Comparison of ENCODE assay signal across 1 cellular context in the genomic region with DNA sequence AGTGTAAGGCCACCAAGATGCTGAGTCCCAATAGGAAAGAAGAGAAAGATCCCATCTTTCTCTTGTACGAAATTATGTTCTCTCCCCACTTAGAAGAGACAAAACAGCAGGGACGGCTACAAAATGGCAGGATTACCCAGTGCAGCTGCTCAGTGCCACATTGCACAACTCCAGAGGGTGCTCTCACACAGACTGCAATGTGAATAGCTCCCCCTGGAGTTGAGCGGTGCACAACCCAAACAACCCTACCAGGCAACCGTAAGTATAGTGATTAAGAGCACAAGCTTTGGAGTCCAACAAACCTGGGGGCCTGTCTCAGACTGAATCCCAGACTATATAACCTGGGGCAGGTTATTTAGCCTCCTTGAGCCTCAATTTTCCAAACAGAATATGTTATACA.
TF ChIP-seq lines count a peak whose summit lies in the region.

No MANE protein-coding gene starts in this region.

TF ChIP-seq in HepG2, 621 proteins besides CTCF, POLR2A, EP300 and RAD21 (continued from another document and continues in another):
- TF ChIP-seq, protein P1, sequence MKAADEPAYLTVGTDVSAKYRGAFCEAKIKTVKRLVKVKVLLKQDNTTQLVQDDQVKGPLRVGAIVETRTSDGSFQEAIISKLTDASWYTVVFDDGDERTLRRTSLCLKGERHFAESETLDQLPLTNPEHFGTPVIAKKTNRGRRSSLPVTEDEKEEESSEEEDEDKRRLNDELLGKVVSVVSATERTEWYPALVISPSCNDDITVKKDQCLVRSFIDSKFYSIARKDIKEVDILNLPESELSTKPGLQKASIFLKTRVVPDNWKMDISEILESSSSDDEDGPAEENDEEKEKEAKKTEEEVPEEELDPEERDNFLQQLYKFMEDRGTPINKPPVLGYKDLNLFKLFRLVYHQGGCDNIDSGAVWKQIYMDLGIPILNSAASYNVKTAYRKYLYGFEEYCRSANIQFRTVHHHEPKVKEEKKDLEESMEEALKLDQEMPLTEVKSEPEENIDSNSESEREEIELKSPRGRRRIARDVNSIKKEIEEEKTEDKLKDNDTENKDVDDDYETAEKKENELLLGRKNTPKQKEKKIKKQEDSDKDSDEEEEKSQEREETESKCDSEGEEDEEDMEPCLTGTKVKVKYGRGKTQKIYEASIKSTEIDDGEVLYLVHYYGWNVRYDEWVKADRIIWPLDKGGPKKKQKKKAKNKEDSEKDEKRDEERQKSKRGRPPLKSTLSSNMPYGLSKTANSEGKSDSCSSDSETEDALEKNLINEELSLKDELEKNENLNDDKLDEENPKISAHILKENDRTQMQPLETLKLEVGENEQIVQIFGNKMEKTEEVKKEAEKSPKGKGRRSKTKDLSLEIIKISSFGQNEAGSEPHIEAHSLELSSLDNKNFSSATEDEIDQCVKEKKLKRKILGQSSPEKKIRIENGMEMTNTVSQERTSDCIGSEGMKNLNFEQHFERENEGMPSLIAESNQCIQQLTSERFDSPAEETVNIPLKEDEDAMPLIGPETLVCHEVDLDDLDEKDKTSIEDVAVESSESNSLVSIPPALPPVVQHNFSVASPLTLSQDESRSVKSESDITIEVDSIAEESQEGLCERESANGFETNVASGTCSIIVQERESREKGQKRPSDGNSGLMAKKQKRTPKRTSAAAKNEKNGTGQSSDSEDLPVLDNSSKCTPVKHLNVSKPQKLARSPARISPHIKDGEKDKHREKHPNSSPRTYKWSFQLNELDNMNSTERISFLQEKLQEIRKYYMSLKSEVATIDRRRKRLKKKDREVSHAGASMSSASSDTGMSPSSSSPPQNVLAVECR (CRISPR knock-in tag; IDR thresholded peaks at IDR 0.05; ENCODE audit: borderline replicate concordance): no peak
- no peak for TF ChIP-seq JUN (CRISPR knock-in tag; IDR thresholded peaks at IDR 0.05)
- TF ChIP-seq ZNF839 (CRISPR knock-in tag; IDR thresholded peaks at IDR 0.05; ENCODE audit: borderline replicate concordance): no peak
- no peak for TF ChIP-seq ZNF556 (CRISPR knock-in tag; IDR thresholded peaks at IDR 0.05; ENCODE audit: borderline replicate concordance)
- TF ChIP-seq ZNF264 (CRISPR knock-in tag; IDR thresholded peaks at IDR 0.05): no peak
- 0 out of 3 replicates have a peak, but pooled peaks have one; percentile 35 for TF ChIP-seq MXI1 (IDR thresholded peaks at IDR 0.05; ENCODE audit: borderline replicate concordance, low read depth, low read length)
- TF ChIP-seq ZNF136 (CRISPR knock-in tag; IDR thresholded peaks at IDR 0.05; ENCODE audit: low read depth): no peak
- TF ChIP-seq FOXP1 (IDR thresholded peaks at IDR 0.05): no peak
- no peak for TF ChIP-seq FOXP1 (CRISPR knock-in tag; IDR thresholded peaks at IDR 0.05)
- TF ChIP-seq, protein P2, sequence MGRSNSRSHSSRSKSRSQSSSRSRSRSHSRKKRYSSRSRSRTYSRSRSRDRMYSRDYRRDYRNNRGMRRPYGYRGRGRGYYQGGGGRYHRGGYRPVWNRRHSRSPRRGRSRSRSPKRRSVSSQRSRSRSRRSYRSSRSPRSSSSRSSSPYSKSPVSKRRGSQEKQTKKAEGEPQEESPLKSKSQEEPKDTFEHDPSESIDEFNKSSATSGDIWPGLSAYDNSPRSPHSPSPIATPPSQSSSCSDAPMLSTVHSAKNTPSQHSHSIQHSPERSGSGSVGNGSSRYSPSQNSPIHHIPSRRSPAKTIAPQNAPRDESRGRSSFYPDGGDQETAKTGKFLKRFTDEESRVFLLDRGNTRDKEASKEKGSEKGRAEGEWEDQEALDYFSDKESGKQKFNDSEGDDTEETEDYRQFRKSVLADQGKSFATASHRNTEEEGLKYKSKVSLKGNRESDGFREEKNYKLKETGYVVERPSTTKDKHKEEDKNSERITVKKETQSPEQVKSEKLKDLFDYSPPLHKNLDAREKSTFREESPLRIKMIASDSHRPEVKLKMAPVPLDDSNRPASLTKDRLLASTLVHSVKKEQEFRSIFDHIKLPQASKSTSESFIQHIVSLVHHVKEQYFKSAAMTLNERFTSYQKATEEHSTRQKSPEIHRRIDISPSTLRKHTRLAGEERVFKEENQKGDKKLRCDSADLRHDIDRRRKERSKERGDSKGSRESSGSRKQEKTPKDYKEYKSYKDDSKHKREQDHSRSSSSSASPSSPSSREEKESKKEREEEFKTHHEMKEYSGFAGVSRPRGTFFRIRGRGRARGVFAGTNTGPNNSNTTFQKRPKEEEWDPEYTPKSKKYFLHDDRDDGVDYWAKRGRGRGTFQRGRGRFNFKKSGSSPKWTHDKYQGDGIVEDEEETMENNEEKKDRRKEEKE (IDR thresholded peaks at IDR 0.05): no peak
- no peak for TF ChIP-seq MATR3 (CRISPR knock-in tag; IDR thresholded peaks at IDR 0.05)
- TF ChIP-seq ATF7-NPFF (CRISPR knock-in tag; IDR thresholded peaks at IDR 0.05; ENCODE audit: low read depth): 0 out of 2 replicates have a peak, but pooled peaks have one; percentile 33
- TF ChIP-seq, protein P3, sequence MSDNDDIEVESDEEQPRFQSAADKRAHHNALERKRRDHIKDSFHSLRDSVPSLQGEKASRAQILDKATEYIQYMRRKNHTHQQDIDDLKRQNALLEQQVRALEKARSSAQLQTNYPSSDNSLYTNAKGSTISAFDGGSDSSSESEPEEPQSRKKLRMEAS (IDR thresholded peaks at IDR 0.05): no peak
- TF ChIP-seq, protein P4, sequence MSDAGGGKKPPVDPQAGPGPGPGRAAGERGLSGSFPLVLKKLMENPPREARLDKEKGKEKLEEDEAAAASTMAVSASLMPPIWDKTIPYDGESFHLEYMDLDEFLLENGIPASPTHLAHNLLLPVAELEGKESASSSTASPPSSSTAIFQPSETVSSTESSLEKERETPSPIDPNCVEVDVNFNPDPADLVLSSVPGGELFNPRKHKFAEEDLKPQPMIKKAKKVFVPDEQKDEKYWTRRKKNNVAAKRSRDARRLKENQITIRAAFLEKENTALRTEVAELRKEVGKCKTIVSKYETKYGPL (CRISPR knock-in tag; IDR thresholded peaks at IDR 0.05): no peak
- TF ChIP-seq GABPB1 (CRISPR knock-in tag; IDR thresholded peaks at IDR 0.05): peak; percentile 22; the same call in 1 of the 2 replicates
- TF ChIP-seq ZNF703 (CRISPR knock-in tag; IDR thresholded peaks at IDR 0.05; ENCODE audit: borderline replicate concordance): no peak
- no peak for TF ChIP-seq ZSCAN30 (CRISPR knock-in tag; IDR thresholded peaks at IDR 0.05)
- TF ChIP-seq, protein P5, sequence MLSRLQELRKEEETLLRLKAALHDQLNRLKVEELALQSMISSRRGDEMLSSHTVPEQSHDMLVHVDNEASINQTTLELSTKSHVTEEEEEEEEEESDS (CRISPR knock-in tag; IDR thresholded peaks at IDR 0.05; ENCODE audit: borderline replicate concordance): no peak
- TF ChIP-seq, protein P6, sequence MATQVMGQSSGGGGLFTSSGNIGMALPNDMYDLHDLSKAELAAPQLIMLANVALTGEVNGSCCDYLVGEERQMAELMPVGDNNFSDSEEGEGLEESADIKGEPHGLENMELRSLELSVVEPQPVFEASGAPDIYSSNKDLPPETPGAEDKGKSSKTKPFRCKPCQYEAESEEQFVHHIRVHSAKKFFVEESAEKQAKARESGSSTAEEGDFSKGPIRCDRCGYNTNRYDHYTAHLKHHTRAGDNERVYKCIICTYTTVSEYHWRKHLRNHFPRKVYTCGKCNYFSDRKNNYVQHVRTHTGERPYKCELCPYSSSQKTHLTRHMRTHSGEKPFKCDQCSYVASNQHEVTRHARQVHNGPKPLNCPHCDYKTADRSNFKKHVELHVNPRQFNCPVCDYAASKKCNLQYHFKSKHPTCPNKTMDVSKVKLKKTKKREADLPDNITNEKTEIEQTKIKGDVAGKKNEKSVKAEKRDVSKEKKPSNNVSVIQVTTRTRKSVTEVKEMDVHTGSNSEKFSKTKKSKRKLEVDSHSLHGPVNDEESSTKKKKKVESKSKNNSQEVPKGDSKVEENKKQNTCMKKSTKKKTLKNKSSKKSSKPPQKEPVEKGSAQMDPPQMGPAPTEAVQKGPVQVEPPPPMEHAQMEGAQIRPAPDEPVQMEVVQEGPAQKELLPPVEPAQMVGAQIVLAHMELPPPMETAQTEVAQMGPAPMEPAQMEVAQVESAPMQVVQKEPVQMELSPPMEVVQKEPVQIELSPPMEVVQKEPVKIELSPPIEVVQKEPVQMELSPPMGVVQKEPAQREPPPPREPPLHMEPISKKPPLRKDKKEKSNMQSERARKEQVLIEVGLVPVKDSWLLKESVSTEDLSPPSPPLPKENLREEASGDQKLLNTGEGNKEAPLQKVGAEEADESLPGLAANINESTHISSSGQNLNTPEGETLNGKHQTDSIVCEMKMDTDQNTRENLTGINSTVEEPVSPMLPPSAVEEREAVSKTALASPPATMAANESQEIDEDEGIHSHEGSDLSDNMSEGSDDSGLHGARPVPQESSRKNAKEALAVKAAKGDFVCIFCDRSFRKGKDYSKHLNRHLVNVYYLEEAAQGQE (IDR thresholded peaks at IDR 0.05; ENCODE audit: borderline replicate concordance in 1 of 2, low read depth in 1 of 2, low read length in 2 of 2): no peak; a peak in 1 of 4 replicates
- TF ChIP-seq RBFOX2 (IDR thresholded peaks at IDR 0.05; ENCODE audit: low read depth, low read length): no peak
- TF ChIP-seq, protein P7, sequence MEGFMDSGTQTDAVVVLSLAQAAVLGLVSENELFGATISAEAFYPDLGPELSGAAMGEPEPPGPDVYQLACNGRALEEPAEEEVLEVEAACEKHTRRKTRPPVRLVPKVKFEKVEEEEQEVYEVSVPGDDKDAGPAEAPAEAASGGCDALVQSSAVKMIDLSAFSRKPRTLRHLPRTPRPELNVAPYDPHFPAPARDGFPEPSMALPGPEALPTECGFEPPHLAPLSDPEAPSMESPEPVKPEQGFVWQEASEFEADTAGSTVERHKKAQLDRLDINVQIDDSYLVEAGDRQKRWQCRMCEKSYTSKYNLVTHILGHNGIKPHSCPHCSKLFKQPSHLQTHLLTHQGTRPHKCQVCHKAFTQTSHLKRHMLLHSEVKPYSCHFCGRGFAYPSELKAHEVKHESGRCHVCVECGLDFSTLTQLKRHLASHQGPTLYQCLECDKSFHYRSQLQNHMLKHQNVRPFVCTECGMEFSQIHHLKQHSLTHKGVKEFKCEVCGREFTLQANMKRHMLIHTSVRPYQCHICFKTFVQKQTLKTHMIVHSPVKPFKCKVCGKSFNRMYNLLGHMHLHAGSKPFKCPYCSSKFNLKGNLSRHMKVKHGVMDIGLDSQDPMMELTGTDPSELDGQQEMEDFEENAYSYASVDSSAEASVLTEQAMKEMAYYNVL (CRISPR knock-in tag; IDR thresholded peaks at IDR 0.05; ENCODE audit: borderline replicate concordance): no peak
- TF ChIP-seq ZNF180 (CRISPR knock-in tag; IDR thresholded peaks at IDR 0.05; ENCODE audit: borderline replicate concordance, low read depth): no peak
- TF ChIP-seq NCOR1 (IDR thresholded peaks at IDR 0.05; ENCODE audit: borderline replicate concordance, low read length): no peak
- TF ChIP-seq ZBTB38 (CRISPR knock-in tag; IDR thresholded peaks at IDR 0.05): 0 out of 2 replicates have a peak, but pooled peaks have one; percentile 40
- TF ChIP-seq FOXO1 (CRISPR knock-in tag; IDR thresholded peaks at IDR 0.05): peak; percentile 58
- TF ChIP-seq GATAD2A (CRISPR knock-in tag; IDR thresholded peaks at IDR 0.05): peak; percentile 80
- TF ChIP-seq MED1 (CRISPR knock-in tag; IDR thresholded peaks at IDR 0.05): peak; percentile 51
- no peak for TF ChIP-seq ZNF746 (CRISPR knock-in tag; IDR thresholded peaks at IDR 0.05)
- no peak for TF ChIP-seq GABPA (IDR thresholded peaks at IDR 0.05; ENCODE audit: low read depth, low read length)
- no peak for TF ChIP-seq GABPA (CRISPR knock-in tag; IDR thresholded peaks at IDR 0.05; ENCODE audit: low read depth)
- TF ChIP-seq EZH2 (conservative IDR thresholded peaks at IDR 0.05; ENCODE audit: low read depth, low read length): no peak
- no peak for TF ChIP-seq FIP1L1 (IDR thresholded peaks at IDR 0.05; ENCODE audit: borderline replicate concordance, insufficient read depth, low read depth, low read length)
- TF ChIP-seq TGIF2 (CRISPR knock-in tag; IDR thresholded peaks at IDR 0.05): no peak
- TF ChIP-seq YY1 (IDR thresholded peaks at IDR 0.05; ENCODE audit: insufficient read depth, insufficient replicate concordance, low read depth, low read length): peak; percentile 78
- no peak for TF ChIP-seq ZNF496 (CRISPR knock-in tag; IDR thresholded peaks at IDR 0.05; ENCODE audit: insufficient replicate concordance)
- TF ChIP-seq PHF8 (CRISPR knock-in tag; IDR thresholded peaks at IDR 0.05): no peak
- TF ChIP-seq, protein P8, sequence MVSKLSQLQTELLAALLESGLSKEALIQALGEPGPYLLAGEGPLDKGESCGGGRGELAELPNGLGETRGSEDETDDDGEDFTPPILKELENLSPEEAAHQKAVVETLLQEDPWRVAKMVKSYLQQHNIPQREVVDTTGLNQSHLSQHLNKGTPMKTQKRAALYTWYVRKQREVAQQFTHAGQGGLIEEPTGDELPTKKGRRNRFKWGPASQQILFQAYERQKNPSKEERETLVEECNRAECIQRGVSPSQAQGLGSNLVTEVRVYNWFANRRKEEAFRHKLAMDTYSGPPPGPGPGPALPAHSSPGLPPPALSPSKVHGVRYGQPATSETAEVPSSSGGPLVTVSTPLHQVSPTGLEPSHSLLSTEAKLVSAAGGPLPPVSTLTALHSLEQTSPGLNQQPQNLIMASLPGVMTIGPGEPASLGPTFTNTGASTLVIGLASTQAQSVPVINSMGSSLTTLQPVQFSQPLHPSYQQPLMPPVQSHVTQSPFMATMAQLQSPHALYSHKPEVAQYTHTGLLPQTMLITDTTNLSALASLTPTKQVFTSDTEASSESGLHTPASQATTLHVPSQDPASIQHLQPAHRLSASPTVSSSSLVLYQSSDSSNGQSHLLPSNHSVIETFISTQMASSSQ (IDR thresholded peaks at IDR 0.05; ENCODE audit: low read depth): no peak
- TF ChIP-seq, protein P8 (CRISPR knock-in tag; IDR thresholded peaks at IDR 0.05; ENCODE audit: borderline replicate concordance): no peak
- TF ChIP-seq, protein P9, sequence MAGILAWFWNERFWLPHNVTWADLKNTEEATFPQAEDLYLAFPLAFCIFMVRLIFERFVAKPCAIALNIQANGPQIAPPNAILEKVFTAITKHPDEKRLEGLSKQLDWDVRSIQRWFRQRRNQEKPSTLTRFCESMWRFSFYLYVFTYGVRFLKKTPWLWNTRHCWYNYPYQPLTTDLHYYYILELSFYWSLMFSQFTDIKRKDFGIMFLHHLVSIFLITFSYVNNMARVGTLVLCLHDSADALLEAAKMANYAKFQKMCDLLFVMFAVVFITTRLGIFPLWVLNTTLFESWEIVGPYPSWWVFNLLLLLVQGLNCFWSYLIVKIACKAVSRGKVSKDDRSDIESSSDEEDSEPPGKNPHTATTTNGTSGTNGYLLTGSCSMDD (CRISPR knock-in tag; IDR thresholded peaks at IDR 0.05): no peak
